Comparison of ENCODE assay signal across 8 cellular contexts in genomic region chr6:30357678-30358339, GRCh38. TPM values are rescaled to one million over a fixed set of nuclear protein-coding genes. Genes with fewer than 3 reads are reported as not detected.
DNase-seq lines count a peak whose midpoint lies in the region; ATAC-seq and TF ChIP-seq lines count a peak whose summit lies in the region.

No MANE protein-coding gene starts in this region.

- H3K4me2 ChIP-seq in BLaER1, result 0 out of 2 replicates have a peak overlapping the region, but pooled peaks have one; percentile 1

- H3K9me3 ChIP-seq in BLaER1, result no peaks in the 10 kb centered on the region
- H3K9me3 ChIP-seq in muscle layer of colon (ENCODE audit: low read length), result no peaks in the 10 kb centered on the region

- peak overlapping the region; percentile 83 for H3K4me3 Mint-ChIP-seq in stimulated activated naive CD8-positive, alpha-beta T cell treated with anti-CD3 and anti-CD28 coated beads, Interleukin-15, Interleukin-2, amounts not matched to agents 100 ng/mL and 50 ng/mL, for 24 hours

- TF ChIP-seq CTCF in HFF-Myc (IDR thresholded peaks at IDR 0.05; ENCODE audit: low read depth, low read length, missing control alignments), result peak; percentile 75

- no peak overlapping the region for H3K27ac ChIP-seq in BLaER1
- peak overlapping the region; percentile 74 for H3K27ac ChIP-seq in muscle layer of colon (ENCODE audit: low read depth, low read length)

- peak; percentile 57 for ATAC-seq in esophagus mucosa

- peak; percentile 31 for DNase-seq in HFF-Myc (ENCODE audit: extremely low read depth, low read depth)
- DNase-seq in NOMO-1 (lab: John Stamatoyannopoulos, UW; ENCODE audit: unreplicated experiment in 2 of 2), result peak; percentile 18 to 53
- DNase-seq in activated T-cell treated with anti-CD3 and anti-CD28 coated beads for 4 hours, result peak; percentile 38
- DNase-seq in UCSD-AML1 (lab: John Stamatoyannopoulos, UW; ENCODE audit: unreplicated experiment), result no peak

- H3K9me3 Mint-ChIP-seq in stimulated activated naive CD8-positive, alpha-beta T cell treated with anti-CD3 and anti-CD28 coated beads, Interleukin-15, Interleukin-2, amounts not matched to agents 100 ng/mL and 50 ng/mL, for 24 hours, result no peaks in the 10 kb centered on the region

- H3K4me1 ChIP-seq in BLaER1 (no peaks in the 10 kb centered on the region), muscle layer of colon (ENCODE audit: insufficient read depth, low read length) (no peaks in the 10 kb centered on the region)

- no peak overlapping the region for H3K9ac ChIP-seq in BLaER1
- peak overlapping the region; percentile 74 for H3K9ac ChIP-seq in muscle layer of colon (ENCODE audit: low read length)

- no peak overlapping the region for H3K27ac Mint-ChIP-seq in stimulated activated naive CD8-positive, alpha-beta T cell treated with anti-CD3 and anti-CD28 coated beads, Interleukin-15, Interleukin-2, amounts not matched to agents 100 ng/mL and 50 ng/mL, for 24 hours

- no peaks in the 10 kb centered on the region for H3K36me3 Mint-ChIP-seq in stimulated activated naive CD8-positive, alpha-beta T cell treated with anti-CD3 and anti-CD28 coated beads, Interleukin-15, Interleukin-2, amounts not matched to agents 100 ng/mL and 50 ng/mL, for 24 hours (ENCODE audit: low read depth)

- H3K4me3 ChIP-seq in BLaER1 (no peak overlapping the region), HFF-Myc (replicated peaks; ENCODE audit: low read depth, low read length) (no peak overlapping the region), muscle layer of colon (ENCODE audit: low read depth in 1 of 2, low read length in 2 of 2) (peak overlapping the region; percentile 43 to 66)

- H3K27me3 ChIP-seq in BLaER1 (peaks cover 6% of the 10 kb centered on the region; the same call in 1 of the 2 replicates), muscle layer of colon (ENCODE audit: control insufficient read depth in 1 of 2, insufficient read depth in 2 of 2, low read length in 2 of 2) (peaks cover 0 to 9% of the 10 kb centered on the region in 2 donors)

- H4K20me1 ChIP-seq in BLaER1, result no peaks in the 10 kb centered on the region

- H3K4me1 Mint-ChIP-seq in stimulated activated naive CD8-positive, alpha-beta T cell treated with anti-CD3 and anti-CD28 coated beads, Interleukin-15, Interleukin-2, amounts not matched to agents 100 ng/mL and 50 ng/mL, for 24 hours (ENCODE audit: low read depth), result no peaks in the 10 kb centered on the region

- peaks cover 71% of the 10 kb centered on the region for H3K27me3 Mint-ChIP-seq in stimulated activated naive CD8-positive, alpha-beta T cell treated with anti-CD3 and anti-CD28 coated beads, Interleukin-15, Interleukin-2, amounts not matched to agents 100 ng/mL and 50 ng/mL, for 24 hours

- H3K36me3 ChIP-seq in BLaER1 (no peaks in the 10 kb centered on the region), muscle layer of colon (ENCODE audit: insufficient read depth, low read length) (no peaks in the 10 kb centered on the region)

RNA-seq across cellular contexts. Expression of gene RPP21, which starts 12.9 kb away (rescaled TPM):
- 46.0 TPM for total RNA-seq in esophagus mucosa

RNA-seq across cellular contexts. Expression of gene TRIM39, which starts 31.1 kb away (rescaled TPM):
- 9.6 TPM for total RNA-seq in esophagus mucosa

Comparison
In these comparisons a context has a peak if more than half of its experiments do, and no peak if none do; other contexts are left out.
1. H3K4me3 ChIP-seq: peak in muscle layer of colon (2 of 2); none in BLaER1 (single experiment) and HFF-Myc (single experiment).